Comparison of ENCODE assay signal across 11 cellular contexts in genomic region chr2:215711484-215712034, GRCh38.
DNase-seq lines count a peak whose midpoint lies in the region; TF ChIP-seq lines count a peak whose summit lies in the region.
"Had no signal": no experiment of that assay in that cellular context is flagged by ENCODE, and none has a peak within 500 bp of the region (broad histone marks: within the 10 kb centered on the region; RNA-seq: fewer than 3 reads in every experiment).

No MANE protein-coding gene starts in this region.

- DNase-seq in A172 (ENCODE audit: low spot score) (peak; percentile 79), NB4 (ENCODE audit: low read depth) (peak; percentile 7), fibroblast of gingiva (ENCODE audit: low read depth) (peak; percentile 8), NOMO-1 treated with dmso at 0.1 percent for 144 hours (lab: John Stamatoyannopoulos, UW; ENCODE audit: unreplicated experiment) (no peak), iPS-NIHi11 (ENCODE audit: low spot score) (no peak)
- DNase-seq in activated CD4-positive, alpha-beta T cell treated with anti-CD3 and anti-CD28 coated beads for 48 hours = no peak
- DNase-seq in activated naive CD4-positive, alpha-beta T cell (lab: John Stamatoyannopoulos, UW) = no peak
- DNase-seq: activated CD8-positive, alpha-beta memory T cell treated with anti-CD3 and anti-CD28 coated beads for 24 hours; dorsolateral prefrontal cortex; naive B cell had no signal

- WGBS in mesodermal cell (ENCODE audit: insufficient coverage in 2 of 2), 2 experiments = no CpG with 5 or more reads among the region's 2 CpGs

- no peaks in the 10 kb centered on the region for H3K36me3 ChIP-seq in mesodermal cell (ENCODE audit: control insufficient read depth, insufficient read depth, low read length)

- H3K27ac ChIP-seq in mesodermal cell (ENCODE audit: low read depth, low read length, severe bottlenecking) = peak overlapping the region; percentile 94

- TF ChIP-seq CTCF in NB4 (IDR thresholded peaks at IDR 0.05; ENCODE audit: low read depth, low read length) = no peak

- peaks cover 34% of the 10 kb centered on the region for H3K4me1 ChIP-seq in mesodermal cell (ENCODE audit: control insufficient read depth, insufficient read depth, low read length, poor library complexity, severe bottlenecking)

- H3K9me3 ChIP-seq in mesodermal cell (ENCODE audit: control insufficient read depth, low read length) = no peaks in the 10 kb centered on the region

- TF ChIP-seq POLR2A in NB4 (IDR thresholded peaks at IDR 0.05; ENCODE audit: extremely low read depth, insufficient read length) = no peak

- H3K4me3 ChIP-seq in NB4 (ENCODE audit: low read depth, low read length) (no peak overlapping the region), mesodermal cell (ENCODE audit: extremely low read depth, insufficient read depth, low read length, poor library complexity, severe bottlenecking) (no peak overlapping the region)
- H3K4me3 ChIP-seq: dorsolateral prefrontal cortex had no signal

Comparison
In these comparisons a context has a peak if more than half of its experiments do, and no peak if none do; other contexts are left out.
1. DNase-seq: peak in A172 (single experiment), NB4 (single experiment) and fibroblast of gingiva (single experiment); none in NOMO-1 treated with dmso at 0.1 percent for 144 hours (single experiment), activated CD4-positive, alpha-beta T cell treated with anti-CD3 and anti-CD28 coated beads for 48 hours (single experiment), iPS-NIHi11 (single experiment) and activated naive CD4-positive, alpha-beta T cell (0 of 4).